8 cellular contexts compared by ENCODE assay signal in genomic region chr1:204152310-204153044, GRCh38. TPM values are rescaled to one million over a fixed set of nuclear protein-coding genes. Genes with fewer than 3 reads are reported as not detected.
A peak's percentile ranks its signal among the peaks of the same experiment; 100 is the strongest.
DNase-seq lines count a peak whose midpoint lies in the region; ATAC-seq, FAIRE-seq and TF ChIP-seq lines count a peak whose summit lies in the region.

No MANE protein-coding gene starts in this region.

- H3K36me3 ChIP-seq in colonic mucosa (no peaks in the 10 kb centered on the region), mesodermal cell (ENCODE audit: control insufficient read depth, insufficient read depth, low read length) (no peaks in the 10 kb centered on the region), uterus (no peaks in the 10 kb centered on the region)

- H3K27me3 ChIP-seq in colonic mucosa: peaks cover 9% of the 10 kb centered on the region
- H3K27me3 ChIP-seq in uterus: no peaks in the 10 kb centered on the region

- no peak for TF ChIP-seq POLR2A in uterus (IDR thresholded peaks at IDR 0.05)

- TF ChIP-seq CTCF in colonic mucosa (IDR thresholded peaks at IDR 0.05): no peak
- no peak for TF ChIP-seq CTCF in uterus (IDR thresholded peaks at IDR 0.05)
- no peak for TF ChIP-seq CTCF in D721Med (IDR thresholded peaks at IDR 0.05; ENCODE audit: insufficient read depth, missing control alignments)

- FAIRE-seq in D721Med (lab: Jason Lieb, UNC): no peak

- 50 to 52% methylated on average over 13 to 18 of the region's 25 CpGs for WGBS in mesodermal cell (ENCODE audit: insufficient coverage in 2 of 2), 2 experiments

- DNase-seq in Right ventricle myocardium inferior (ENCODE audit: missing footprints) (peak; percentile 68), cardiac septum (ENCODE audit: low spot score) (no peak), colonic mucosa (no peak), uterus (peak; percentile 39 to 46), D721Med (ENCODE audit: insufficient read length, low spot score) (no peak)

- intact Hi-C loops in Right ventricle myocardium inferior (cut with DNase I) (no loop called here), cardiac septum (cut with DNase I) (no loop called here), colonic mucosa (cut with DNase I) (no loop called here), uterus (cut with DNase I; ENCODE audit: low total_unique reads) (no loop called here)

- H3K4me1 ChIP-seq in colonic mucosa: no peaks in the 10 kb centered on the region
- no peaks in the 10 kb centered on the region for H3K4me1 ChIP-seq in mesodermal cell (ENCODE audit: control insufficient read depth, insufficient read depth, low read length, poor library complexity, severe bottlenecking)
- H3K4me1 ChIP-seq in uterus: peaks cover 0 to 7% of the 10 kb centered on the region in 2 donors

- ATAC-seq in Right ventricle myocardium inferior: no peak
- ATAC-seq in HG03469 (IDR thresholded peaks at IDR 0.05; ENCODE audit: unreplicated experiment): no peak
- ATAC-seq in HG03565 (IDR thresholded peaks at IDR 0.05; ENCODE audit: unreplicated experiment): no peak

- H3K9me3 ChIP-seq in colonic mucosa (no peaks in the 10 kb centered on the region), mesodermal cell (ENCODE audit: control insufficient read depth, low read length) (no peaks in the 10 kb centered on the region), uterus (no peaks in the 10 kb centered on the region)

- peak overlapping the region; percentile 43 for H3K4me3 ChIP-seq in colonic mucosa
- peak overlapping the region; percentile 58 for H3K4me3 ChIP-seq in mesodermal cell (ENCODE audit: extremely low read depth, insufficient read depth, low read length, poor library complexity, severe bottlenecking)
- H3K4me3 ChIP-seq in uterus: peak overlapping the region; percentile 54 to 61

- H3K27ac ChIP-seq in colonic mucosa (no peak overlapping the region), mesodermal cell (ENCODE audit: low read depth, low read length, severe bottlenecking) (no peak overlapping the region), uterus (peak overlapping the region; percentile 84 to 93)

- H3K9ac ChIP-seq in colonic mucosa (ENCODE audit: low read depth in 2 of 2, low read length in 2 of 2): peak overlapping the region in 1 of 2 donors; percentile 60

RNA-seq across cellular contexts. Expression of gene ETNK2, which starts 0.6 kb away (rescaled TPM):
- total RNA-seq in Right ventricle myocardium inferior: 5.3 TPM
- total RNA-seq in cardiac septum: 1.9 TPM
- total RNA-seq in colonic mucosa: 1 to 10 TPM in 1 of 2 donors, under 1 TPM in 1; 0.40 to 1.2 TPM
- 11.3 TPM for polyA plus RNA-seq in mesodermal cell (2013, experiment 1 of 2)
- polyA plus RNA-seq in mesodermal cell (2013, experiment 2 of 2): 10.0 TPM
- total RNA-seq in uterus: 10 to 100 TPM in 3 of 4 donors, 1 to 10 TPM in 1; 2.3 to 23.9 (median 13.9) TPM

RNA-seq across cellular contexts. Expression of gene REN, which starts 13.7 kb away (rescaled TPM):
- total RNA-seq in Right ventricle myocardium inferior (not detected), cardiac septum (not detected), colonic mucosa (under 1 TPM in 1 of 2 donors, not detected in 1; 0.82 TPM), uterus (1 to 10 TPM in 2 of 4 donors, not detected in 2; 6.8 to 9.4 TPM)
- polyA plus RNA-seq in mesodermal cell (2013, experiment 1 of 2): 3.7 TPM
- polyA plus RNA-seq in mesodermal cell (2013, experiment 2 of 2): 2.9 TPM

RNA-seq across cellular contexts. Expression of gene KISS1, which starts 43.8 kb away (rescaled TPM):
- total RNA-seq in Right ventricle myocardium inferior (not detected), cardiac septum (not detected), colonic mucosa (under 1 TPM in 1 of 2 donors, not detected in 1; 0.91 TPM), uterus (not detected)
- 0.92 TPM for polyA plus RNA-seq in mesodermal cell (2013, experiment 1 of 2)
- 0.66 TPM for polyA plus RNA-seq in mesodermal cell (2013, experiment 2 of 2)

Comparison
In these comparisons a context has a peak if more than half of its experiments do, and no peak if none do; other contexts are left out.
1. DNase-seq: peak in Right ventricle myocardium inferior (single experiment) and uterus (2 of 2); none in cardiac septum (single experiment), colonic mucosa (single experiment) and D721Med (single experiment).
2. H3K27ac ChIP-seq: peak in uterus (2 of 2); none in colonic mucosa (single experiment) and mesodermal cell (single experiment).
3. Peak in every context shown above with its lines, with median percentiles within 50 percentile points of each other: H3K4me3 ChIP-seq.